In genomic region chr2:32277674-32278475, GRCh38 we compare ENCODE assay signal across 8 cellular contexts. TPM values are rescaled to one million over a fixed set of nuclear protein-coding genes. Genes with fewer than 3 reads are reported as not detected.
DNase-seq lines count a peak whose midpoint lies in the region; ATAC-seq, FAIRE-seq and TF ChIP-seq lines count a peak whose summit lies in the region.

Gene YIPF4 (plus strand): TSS chr2:32277904. CDS start chr2:32278156, 252 bp downstream.

- FAIRE-seq in endothelial cell of umbilical vein (lab: Jason Lieb, UNC) = peak; percentile 95

- peak within 1 kb of the TSS; percentile 92 for H3K27ac Mint-ChIP-seq in Calu3 (ENCODE audit: unreplicated experiment)

- no peaks in the 10 kb centered on the region for H3K9me1 ChIP-seq in endothelial cell of umbilical vein (replicated peaks; ENCODE audit: control insufficient read depth, extremely low read depth, insufficient read depth, low read length)

- peak within 1 kb of the TSS; percentile 87 for H3K4me3 Mint-ChIP-seq in Calu3 (ENCODE audit: low read depth, unreplicated experiment)

- peaks cover 29% of the 10 kb centered on the region for H3K36me3 Mint-ChIP-seq in Calu3 (ENCODE audit: insufficient read depth, unreplicated experiment)

- H3K4me3 ChIP-seq in HUES64 (ENCODE audit: low read length) (peak within 1 kb of the TSS; percentile 90), OCI-LY1 (ENCODE audit: low read depth, low read length, poor library complexity, severe bottlenecking) (peak within 1 kb of the TSS; percentile 82), endothelial cell of umbilical vein (replicated peaks in 1 of 3; ENCODE audit: insufficient read depth in 1 of 3, low read depth in 1 of 3, low read length in 3 of 3) (peak within 1 kb of the TSS; percentile 86 to 94 (median 88))

- H4K20me1 ChIP-seq in OCI-LY1 (ENCODE audit: insufficient read depth, low read length) (no peaks in the 10 kb centered on the region), endothelial cell of umbilical vein (replicated peaks; ENCODE audit: control insufficient read depth, extremely low read depth, insufficient read depth, low read length) (no peaks in the 10 kb centered on the region)

- H3K27ac ChIP-seq in HUES64 (ENCODE audit: low read depth, low read length) = peak within 1 kb of the TSS; percentile 65
- H3K27ac ChIP-seq in OCI-LY1 (ENCODE audit: low read depth, low read length, poor library complexity, severe bottlenecking) = no peak within 1 kb of the TSS
- peak within 1 kb of the TSS; percentile 80 for H3K27ac ChIP-seq in endothelial cell of umbilical vein (ENCODE audit: insufficient read depth, low read depth, low read length)

- H3K79me2 ChIP-seq in OCI-LY1 (ENCODE audit: insufficient read depth, low read length) (peaks cover 31% of the 10 kb centered on the region), endothelial cell of umbilical vein (ENCODE audit: control insufficient read depth, insufficient read depth, low read length) (peaks cover 30% of the 10 kb centered on the region)

- H3K9me3 ChIP-seq in HUES64 (ENCODE audit: insufficient read depth, low read depth, low read length) (no peaks in the 10 kb centered on the region), OCI-LY1 (ENCODE audit: low read length) (no peaks in the 10 kb centered on the region), endothelial cell of umbilical vein (replicated peaks; ENCODE audit: control insufficient read depth, insufficient read depth, low read length) (no peaks in the 10 kb centered on the region)

- TF ChIP-seq POLR2A in endothelial cell of umbilical vein (IDR thresholded peaks at IDR 0.05; ENCODE audit: low read depth, low read length) = peak; percentile 69

- no peaks in the 10 kb centered on the region for H3K9me3 Mint-ChIP-seq in Calu3 (ENCODE audit: low read depth, unreplicated experiment)

- dilution Hi-C loops in endothelial cell of umbilical vein (cut with MboI; ENCODE audit: extremely low pct_ligation_motif_present, low sequenced_read_pairs) = no loop called here

- H3K4me1 ChIP-seq in HUES64 (ENCODE audit: insufficient read depth, low read length) (no peaks in the 10 kb centered on the region), OCI-LY1 (ENCODE audit: insufficient read depth, low read length, severe bottlenecking) (peaks cover 16% of the 10 kb centered on the region), endothelial cell of umbilical vein (ENCODE audit: control insufficient read depth, extremely low read depth, insufficient read depth, low read length) (peaks cover 11% of the 10 kb centered on the region)

- CTCF ChIA-PET in Calu3 (lab: Charles Lee) (no interaction called here), endothelial cell of umbilical vein (lab: Charles Lee) (interaction anchor here (1.1 kb wide), 1 partner anchor 10 kb away, joined by 4 read pairs; no protein-coding TSS in a partner anchor)

- TF ChIP-seq CTCF in Calu3 (IDR thresholded peaks at IDR 0.05; ENCODE audit: unreplicated experiment) (no peak), OCI-LY1 (IDR thresholded peaks at IDR 0.05; ENCODE audit: low read length) (no peak), endothelial cell of umbilical vein (IDR thresholded peaks at IDR 0.05; ENCODE audit: extremely low read depth in 1 of 2, insufficient read depth in 1 of 2, low read depth in 1 of 2, low read length in 2 of 2) (no peak)

- intact Hi-C loops in Calu3 (cut with micrococcal nuclease; ENCODE audit: unreplicated experiment) (no loop called here), endothelial cell of umbilical vein (cut with micrococcal nuclease) (loop anchor here (1.0 to 5.0 kb wide), 3 partner anchors 79 to 216 kb away; partner anchors contain the start of genes BIRC6 and SPAST)

- H3K9me2 ChIP-seq in OCI-LY1 (ENCODE audit: low read depth, low read length) = no peaks in the 10 kb centered on the region

- peaks cover 7% of the 10 kb centered on the region; the same call in 1 of the 2 replicates for H3K36me3 ChIP-seq in HUES64 (ENCODE audit: insufficient read depth, low read length)
- peaks cover 22% of the 10 kb centered on the region for H3K36me3 ChIP-seq in OCI-LY1 (ENCODE audit: insufficient read depth, low read length)
- H3K36me3 ChIP-seq in endothelial cell of umbilical vein (ENCODE audit: control insufficient read depth in 2 of 2, extremely low read depth in 1 of 2, insufficient read depth in 2 of 2, low read length in 2 of 2) = no peaks in the 10 kb centered on the region

- peak; percentile 86 for DNase-seq in Calu3
- peak; percentile 89 for DNase-seq in activated CD8-positive, alpha-beta memory T cell treated with anti-CD3 and anti-CD28 coated beads, Interleukin-2, amount 50 U/mL, for 4 hours
- peak; percentile 97 for DNase-seq in endothelial cell of umbilical vein (ENCODE audit: low read depth, low spot score)
- DNase-seq in midbrain (lab: John Stamatoyannopoulos, UW) = peak; percentile 93
- peak; percentile 79 to 85 for DNase-seq in stimulated activated CD8-positive, alpha-beta memory T cell treated with anti-CD3 and anti-CD28 coated beads, Interleukin-2, amount 100 ng/mL, for 1 hour (ENCODE audit: low read depth in 2 of 2)

- no peak within 1 kb of the TSS for H2AFZ ChIP-seq in OCI-LY1 (ENCODE audit: low read length)
- H2AFZ ChIP-seq in endothelial cell of umbilical vein (ENCODE audit: low read depth, low read length) = peak within 1 kb of the TSS; percentile 93

- H3K9ac ChIP-seq in HUES64 (ENCODE audit: low read depth, low read length) (peak within 1 kb of the TSS; percentile 88), OCI-LY1 (ENCODE audit: low read length) (peak within 1 kb of the TSS; percentile 80), endothelial cell of umbilical vein (replicated peaks; ENCODE audit: extremely low read depth, insufficient read depth, low read length) (peak within 1 kb of the TSS; percentile 97)

- POLR2A ChIA-PET in endothelial cell of umbilical vein (lab: Charles Lee) = no interaction called here

- peak; percentile 99 for ATAC-seq in GM21447 (IDR thresholded peaks at IDR 0.05; ENCODE audit: unreplicated experiment)

- H3K4me2 ChIP-seq in OCI-LY1 (ENCODE audit: low read length) = peak within 1 kb of the TSS; percentile 71
- H3K4me2 ChIP-seq in endothelial cell of umbilical vein (ENCODE audit: insufficient read depth, low read length) = peak within 1 kb of the TSS; percentile 96

- no peaks in the 10 kb centered on the region for H3K27me3 Mint-ChIP-seq in Calu3 (ENCODE audit: unreplicated experiment)

- H3K27me3 ChIP-seq in HUES64 (ENCODE audit: insufficient read depth, low read length) (peaks cover 6% of the 10 kb centered on the region; the same call in 1 of the 2 replicates), OCI-LY1 (ENCODE audit: insufficient read depth, low read length) (no peaks in the 10 kb centered on the region), endothelial cell of umbilical vein (ENCODE audit: control insufficient read depth in 2 of 2, insufficient read depth in 2 of 2, low read length in 2 of 2) (peaks cover 0 to 2% of the 10 kb centered on the region in 2 experiments)

- BruUV-seq in Calu3 (replicated peaks; lab: Mats Ljungman, UMichigan) (no TSS peak), endothelial cell of umbilical vein (replicated peaks; lab: Mats Ljungman, UMichigan) (no TSS peak)

- WGBS in HUES64 = under 1% methylated on average over 59 of the region's 59 CpGs

- peaks cover 8% of the 10 kb centered on the region for H3K4me1 Mint-ChIP-seq in Calu3 (ENCODE audit: low read depth, unreplicated experiment)

- no peaks in the 10 kb centered on the region for H3F3A ChIP-seq in OCI-LY1 (ENCODE audit: insufficient read depth, low read length)

TF ChIP-seq in endothelial cell of umbilical vein, 7 proteins besides CTCF, POLR2A, EP300 and RAD21:
- no peak for TF ChIP-seq POLR2AphosphoS5 (IDR thresholded peaks at IDR 0.05; ENCODE audit: insufficient read depth, low read depth, low read length)
- TF ChIP-seq MAX (IDR thresholded peaks at IDR 0.05; ENCODE audit: insufficient read depth, insufficient read length) = peak; percentile 16

RNA-seq across cellular contexts. Expression of gene YIPF4, which starts in this region (rescaled TPM):
- 50.5 and 57.0 TPM in 2 replicates for total RNA-seq in Calu3 (2022)
- 7.2 TPM for polyA plus RNA-seq in HUES64 (2013, experiment 1 of 2)
- polyA plus RNA-seq in HUES64 (2013, experiment 2 of 2) = 11.0 TPM
- total RNA-seq in endothelial cell of umbilical vein = 40.1 and 45.0 TPM in 2 replicates
- 4.4 and 8.6 TPM in 2 replicates for polyA plus RNA-seq in endothelial cell of umbilical vein
- 7.0 and 7.6 TPM in 2 replicates for polyA plus RNA-seq in endothelial cell of umbilical vein (2011; cell fraction: cytosol; rRNA removed)
- 4.4 TPM in 2 replicates for polyA plus RNA-seq in endothelial cell of umbilical vein (2011; cell fraction: nucleus; rRNA removed)
- polyA plus RNA-seq in endothelial cell of umbilical vein (2012) = 35.7 and 41.6 TPM in 2 replicates
- 6.0 and 6.5 TPM in 2 replicates for polyA minus RNA-seq in endothelial cell of umbilical vein
- polyA minus RNA-seq in endothelial cell of umbilical vein (2011; cell fraction: cytosol; rRNA and poly(A)+ RNA removed) = 8.1 TPM
- 7.7 and 9.8 TPM in 2 replicates for polyA minus RNA-seq in endothelial cell of umbilical vein (2011; cell fraction: nucleus; rRNA and poly(A)+ RNA removed)
